ENCODE assay signal across 20 cellular contexts in the genomic region with DNA sequence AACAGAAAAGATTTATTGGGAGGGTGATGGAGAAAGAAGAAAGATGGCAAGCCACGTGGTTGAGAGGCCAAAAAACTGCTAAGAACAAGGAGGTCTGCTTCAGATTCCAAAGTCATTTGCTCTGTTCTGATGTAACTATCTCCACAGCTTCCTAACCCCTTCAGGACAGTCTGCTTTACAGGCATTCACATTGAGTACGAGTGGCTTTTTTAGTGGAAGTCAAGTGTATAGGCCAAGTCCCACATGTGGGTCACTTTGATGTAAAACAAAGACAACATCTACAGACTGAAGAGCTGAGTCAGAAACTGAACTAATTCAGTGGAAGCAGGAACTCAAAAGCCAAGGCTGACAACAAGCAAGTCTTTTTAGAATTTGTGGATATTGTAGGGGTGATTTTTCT.
"Had no signal": no experiment of that assay in that cellular context is flagged by ENCODE, and none has a peak within 500 bp of the region (broad histone marks: within the 10 kb centered on the region; RNA-seq: fewer than 3 reads in every experiment).

No MANE protein-coding gene starts in this region.

- H3K36me3 ChIP-seq: gastroesophageal sphincter, stomach, thoracic aorta had no signal

- H3K27ac Mint-ChIP-seq: mesothelial cell of epicardium, natural killer cell had no signal

- H3K4me1 ChIP-seq: gastroesophageal sphincter had no signal

- ATAC-seq: esophagus mucosa, gastroesophageal sphincter, left cardiac atrium, left ventricle myocardium superior, natural killer cell, sciatic nerve had no signal

- H3K4me3 Mint-ChIP-seq: mesothelial cell of epicardium, natural killer cell, neural crest cell had no signal

- H3K27ac ChIP-seq: dorsolateral prefrontal cortex, gastroesophageal sphincter, stomach, thoracic aorta had no signal

- H3K9me3 ChIP-seq: gastroesophageal sphincter, stomach, thoracic aorta had no signal

- H3K36me3 Mint-ChIP-seq: natural killer cell had no signal

- H3K27me3 ChIP-seq: gastroesophageal sphincter, stomach had no signal

- H3K4me1 Mint-ChIP-seq: natural killer cell had no signal

- H3K9me3 Mint-ChIP-seq: natural killer cell had no signal

- H3K4me3 ChIP-seq: dorsolateral prefrontal cortex, gastroesophageal sphincter, stomach, thoracic aorta had no signal

- DNase-seq: cortex of kidney; dorsolateral prefrontal cortex; effector CD8-positive, alpha-beta T cell; foreskin fibroblast; glutamatergic neuron; kidney; left cardiac atrium; left ventricle myocardium superior; mammary epithelial cell; natural killer cell; posterior cingulate gyrus; stimulated activated naive CD4-positive, alpha-beta T cell; stomach; substantia nigra had no signal
